Comparison of ENCODE assay signal across 29 cellular contexts in genomic region chr9:96524764-96525163, GRCh38.
"Had no signal": no experiment of that assay in that cellular context is flagged by ENCODE, and none has a peak within 500 bp of the region (broad histone marks: within the 10 kb centered on the region; RNA-seq: fewer than 3 reads in every experiment).

No MANE protein-coding gene starts in this region.

- H3K9me3 ChIP-seq: SJCRH30 had no signal

- DNase-seq: activated CD4-positive, alpha-beta T cell treated with anti-CD3 and anti-CD28 coated beads for 36 hours; activated CD4-positive, alpha-beta T cell treated with anti-CD3 and anti-CD28 coated beads, Interleukin-2, amount 10 ng/mL, durations not matched to agents 7 days and 5 days; activated CD4-positive, alpha-beta T cell treated with anti-CD3 and anti-CD28 coated beads, Interleukin-2, amount 50 U/mL, for 48 hours; activated CD8-positive, alpha-beta T cell treated with anti-CD3 and anti-CD28 coated beads, Interleukin-2, amount 10 ng/mL, durations not matched to agents 7 days and 5 days; activated gamma-delta T cell; activated naive CD4-positive, alpha-beta T cell treated with Interleukin-2 at 50 U/mL for 16 hours; activated naive CD8-positive, alpha-beta T cell treated with anti-CD3 and anti-CD28 coated beads, Interleukin-2, amount 10 ng/mL, durations not matched to agents 7 days and 5 days; activated T-cell treated with anti-CD3 and anti-CD28 coated beads, Interleukin-2, amount 50 U/mL, for 24 hours; caudate nucleus; cerebellar nuclear complex; MM.1S; NCI-H1048; NCI-H1105 treated with DMSO at 0.1 percent for 48 hours; NCI-H1436; NCI-H1694; NCI-H1930; NCI-H2171 treated with DMSO at 0.1 percent for 48 hours; NCI-H2227 treated with DMSO at 0.1 percent for 48 hours; NCI-H446; NCI-H510A treated with DMSO at 0.1 percent for 48 hours; NCI-H69; SHP77; SJCRH30; T1000 had no signal

- H3K4me1 ChIP-seq: SJCRH30 had no signal

- ATAC-seq: activated CD4-positive, alpha-beta T cell treated with anti-CD3 and anti-CD28 coated beads for 36 hours; activated CD4-positive, CD25-positive, alpha-beta regulatory T cell treated with anti-CD3 and anti-CD28 coated beads, Interleukin-2, amount 50 U/mL, for 24 hours; activated CD8-positive, alpha-beta T cell treated with anti-CD3 and anti-CD28 coated beads, Interleukin-2, amount 10 ng/mL, durations not matched to agents 7 days and 5 days; Panc1; WTC11 had no signal

- H3K4me3 ChIP-seq: SJCRH30, SK-N-MC had no signal

- H3K27ac ChIP-seq: KMS-11, SJCRH30, SK-N-MC had no signal

- H3K27me3 ChIP-seq: SJCRH30 had no signal
